Comparison of ENCODE assay signal across 1 cellular context in genomic region chr10:99329238-99329890, GRCh38.
TF ChIP-seq lines count a peak whose summit lies in the region.

TSS of gene CNNM1 (plus strand) at chr10:99329356. CDS start at chr10:99329388, 32 bp downstream.

TF ChIP-seq in HepG2, 621 proteins besides CTCF, POLR2A, EP300 and RAD21 (continued from another document and continues in another):
- no peak for TF ChIP-seq HMGXB3 (CRISPR knock-in tag; IDR thresholded peaks at IDR 0.05; ENCODE audit: borderline replicate concordance)
- TF ChIP-seq ZNF781 (CRISPR knock-in tag; IDR thresholded peaks at IDR 0.05; ENCODE audit: borderline replicate concordance, not compliant biosample characterization), result peak; percentile 66
- peak; percentile 15; the same call in 1 of the 2 replicates for TF ChIP-seq ZNF234 (CRISPR knock-in tag; conservative IDR thresholded peaks at IDR 0.05)
- no peak for TF ChIP-seq ZNF713 (CRISPR knock-in tag; IDR thresholded peaks at IDR 0.05)
- peak; percentile 39; the same call in 1 of the 2 replicates for TF ChIP-seq TARDBP (CRISPR knock-in tag; IDR thresholded peaks at IDR 0.05)
- TF ChIP-seq ZBTB20 (CRISPR knock-in tag; IDR thresholded peaks at IDR 0.05; ENCODE audit: borderline replicate concordance, low read depth), result 0 out of 2 replicates have a peak, but pooled peaks have one; percentile 35
- no peak for TF ChIP-seq ZNF761 (CRISPR knock-in tag; conservative IDR thresholded peaks at IDR 0.05)
- no peak for TF ChIP-seq PAX8 (CRISPR knock-in tag; IDR thresholded peaks at IDR 0.05; ENCODE audit: borderline replicate concordance)
- no peak for TF ChIP-seq ZNF3 (CRISPR knock-in tag; IDR thresholded peaks at IDR 0.05)
- peak; percentile 67 for TF ChIP-seq ZNF780A (CRISPR knock-in tag; IDR thresholded peaks at IDR 0.05)
- peak; percentile 43; the same call in 1 of the 2 replicates for TF ChIP-seq ZNF672 (CRISPR knock-in tag; IDR thresholded peaks at IDR 0.05)
- peak; percentile 81; the same call in 1 of the 2 replicates for TF ChIP-seq ZNF331 (CRISPR knock-in tag; IDR thresholded peaks at IDR 0.05)
- 0 out of 2 replicates have a peak, but pooled peaks have one; percentile 35 for TF ChIP-seq JUN (CRISPR knock-in tag; IDR thresholded peaks at IDR 0.05)
- no peak for TF ChIP-seq NFE2 (CRISPR knock-in tag; IDR thresholded peaks at IDR 0.05)
- TF ChIP-seq MBNL3 (CRISPR knock-in tag; conservative IDR thresholded peaks at IDR 0.05), result no peak
- TF ChIP-seq SNAPC5 (CRISPR knock-in tag; IDR thresholded peaks at IDR 0.05; ENCODE audit: borderline replicate concordance), result no peak
- no peak; the same call in 1 of the 2 replicates for TF ChIP-seq ZBTB7B (CRISPR knock-in tag; IDR thresholded peaks at IDR 0.05)
- TF ChIP-seq SOX5 (CRISPR knock-in tag; IDR thresholded peaks at IDR 0.05; ENCODE audit: borderline replicate concordance), result peak; percentile 13; the same call in 1 of the 2 replicates
- peak; percentile 50; the same call in 1 of the 2 replicates for TF ChIP-seq ZMYM3 (CRISPR knock-in tag; IDR thresholded peaks at IDR 0.05)
- TF ChIP-seq, protein P1, sequence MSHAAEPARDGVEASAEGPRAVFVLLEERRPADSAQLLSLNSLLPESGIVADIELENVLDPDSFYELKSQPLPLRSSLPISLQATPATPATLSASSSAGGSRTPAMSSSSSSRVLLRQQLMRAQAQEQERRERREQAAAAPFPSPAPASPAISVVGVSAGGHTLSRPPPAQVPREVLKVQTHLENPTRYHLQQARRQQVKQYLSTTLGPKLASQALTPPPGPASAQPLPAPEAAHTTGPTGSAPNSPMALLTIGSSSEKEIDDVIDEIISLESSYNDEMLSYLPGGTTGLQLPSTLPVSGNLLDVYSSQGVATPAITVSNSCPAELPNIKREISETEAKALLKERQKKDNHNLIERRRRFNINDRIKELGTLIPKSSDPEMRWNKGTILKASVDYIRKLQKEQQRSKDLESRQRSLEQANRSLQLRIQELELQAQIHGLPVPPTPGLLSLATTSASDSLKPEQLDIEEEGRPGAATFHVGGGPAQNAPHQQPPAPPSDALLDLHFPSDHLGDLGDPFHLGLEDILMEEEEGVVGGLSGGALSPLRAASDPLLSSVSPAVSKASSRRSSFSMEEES (CRISPR knock-in tag; IDR thresholded peaks at IDR 0.05), result peak; percentile 70
- TF ChIP-seq CBX1 (IDR thresholded peaks at IDR 0.05; ENCODE audit: low read depth), result no peak
- TF ChIP-seq ZNF333 (CRISPR knock-in tag; IDR thresholded peaks at IDR 0.05; ENCODE audit: borderline replicate concordance), result no peak; the same call in 1 of the 2 replicates
- TF ChIP-seq RARA (CRISPR knock-in tag; IDR thresholded peaks at IDR 0.05), result no peak
- TF ChIP-seq, protein P2, sequence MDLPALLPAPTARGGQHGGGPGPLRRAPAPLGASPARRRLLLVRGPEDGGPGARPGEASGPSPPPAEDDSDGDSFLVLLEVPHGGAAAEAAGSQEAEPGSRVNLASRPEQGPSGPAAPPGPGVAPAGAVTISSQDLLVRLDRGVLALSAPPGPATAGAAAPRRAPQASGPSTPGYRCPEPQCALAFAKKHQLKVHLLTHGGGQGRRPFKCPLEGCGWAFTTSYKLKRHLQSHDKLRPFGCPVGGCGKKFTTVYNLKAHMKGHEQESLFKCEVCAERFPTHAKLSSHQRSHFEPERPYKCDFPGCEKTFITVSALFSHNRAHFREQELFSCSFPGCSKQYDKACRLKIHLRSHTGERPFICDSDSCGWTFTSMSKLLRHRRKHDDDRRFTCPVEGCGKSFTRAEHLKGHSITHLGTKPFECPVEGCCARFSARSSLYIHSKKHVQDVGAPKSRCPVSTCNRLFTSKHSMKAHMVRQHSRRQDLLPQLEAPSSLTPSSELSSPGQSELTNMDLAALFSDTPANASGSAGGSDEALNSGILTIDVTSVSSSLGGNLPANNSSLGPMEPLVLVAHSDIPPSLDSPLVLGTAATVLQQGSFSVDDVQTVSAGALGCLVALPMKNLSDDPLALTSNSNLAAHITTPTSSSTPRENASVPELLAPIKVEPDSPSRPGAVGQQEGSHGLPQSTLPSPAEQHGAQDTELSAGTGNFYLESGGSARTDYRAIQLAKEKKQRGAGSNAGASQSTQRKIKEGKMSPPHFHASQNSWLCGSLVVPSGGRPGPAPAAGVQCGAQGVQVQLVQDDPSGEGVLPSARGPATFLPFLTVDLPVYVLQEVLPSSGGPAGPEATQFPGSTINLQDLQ (CRISPR knock-in tag; IDR thresholded peaks at IDR 0.05), result no peak
- peak; percentile 82 for TF ChIP-seq GABPB1 (CRISPR knock-in tag; IDR thresholded peaks at IDR 0.05)
- peak; percentile 72 for TF ChIP-seq ZNF451 (CRISPR knock-in tag; IDR thresholded peaks at IDR 0.05)
- peak; percentile 36; the same call in 1 of the 2 replicates for TF ChIP-seq ZNF296 (CRISPR knock-in tag; conservative IDR thresholded peaks at IDR 0.05)
- TF ChIP-seq SIX4 (CRISPR knock-in tag; IDR thresholded peaks at IDR 0.05), result no peak
- TF ChIP-seq PRDM15 (CRISPR knock-in tag; IDR thresholded peaks at IDR 0.05), result no peak; the same call in 1 of the 2 replicates
- TF ChIP-seq ZFP1 (CRISPR knock-in tag; IDR thresholded peaks at IDR 0.05), result no peak
- peak; percentile 67 for TF ChIP-seq NR0B2 (CRISPR knock-in tag; IDR thresholded peaks at IDR 0.05)
- TF ChIP-seq, protein P3, sequence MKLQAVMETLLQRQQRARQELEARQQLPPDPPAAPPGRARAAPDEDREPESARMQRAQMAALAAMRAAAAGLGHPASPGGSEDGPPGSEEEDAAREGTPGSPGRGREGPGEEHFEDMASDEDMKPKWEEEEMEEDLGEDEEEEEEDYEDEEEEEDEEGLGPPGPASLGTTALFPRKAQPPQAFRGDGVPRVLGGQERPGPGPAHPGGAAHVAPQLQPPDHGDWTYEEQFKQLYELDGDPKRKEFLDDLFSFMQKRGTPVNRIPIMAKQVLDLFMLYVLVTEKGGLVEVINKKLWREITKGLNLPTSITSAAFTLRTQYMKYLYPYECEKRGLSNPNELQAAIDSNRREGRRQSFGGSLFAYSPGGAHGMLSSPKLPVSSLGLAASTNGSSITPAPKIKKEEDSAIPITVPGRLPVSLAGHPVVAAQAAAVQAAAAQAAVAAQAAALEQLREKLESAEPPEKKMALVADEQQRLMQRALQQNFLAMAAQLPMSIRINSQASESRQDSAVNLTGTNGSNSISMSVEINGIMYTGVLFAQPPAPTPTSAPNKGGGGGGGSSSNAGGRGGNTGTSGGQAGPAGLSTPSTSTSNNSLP (IDR thresholded peaks at IDR 0.05; ENCODE audit: low read depth, low read length), result no peak
- TF ChIP-seq TBP (CRISPR knock-in tag; IDR thresholded peaks at IDR 0.05), result no peak
- no peak for TF ChIP-seq SRSF1 (optimal IDR thresholded peaks at IDR 0.05; ENCODE audit: low read depth, low read length)
- TF ChIP-seq MTF1 (CRISPR knock-in tag; IDR thresholded peaks at IDR 0.05), result no peak
- TF ChIP-seq ZNF260 (CRISPR knock-in tag; IDR thresholded peaks at IDR 0.05; ENCODE audit: borderline replicate concordance, low read depth), result no peak
- no peak for TF ChIP-seq RELA (CRISPR knock-in tag; IDR thresholded peaks at IDR 0.05)
- no peak for TF ChIP-seq KLF9 (CRISPR knock-in tag; IDR thresholded peaks at IDR 0.05; ENCODE audit: low read depth)
- TF ChIP-seq MED8 (CRISPR knock-in tag; IDR thresholded peaks at IDR 0.05; ENCODE audit: insufficient replicate concordance), result no peak
- TF ChIP-seq, protein P4, sequence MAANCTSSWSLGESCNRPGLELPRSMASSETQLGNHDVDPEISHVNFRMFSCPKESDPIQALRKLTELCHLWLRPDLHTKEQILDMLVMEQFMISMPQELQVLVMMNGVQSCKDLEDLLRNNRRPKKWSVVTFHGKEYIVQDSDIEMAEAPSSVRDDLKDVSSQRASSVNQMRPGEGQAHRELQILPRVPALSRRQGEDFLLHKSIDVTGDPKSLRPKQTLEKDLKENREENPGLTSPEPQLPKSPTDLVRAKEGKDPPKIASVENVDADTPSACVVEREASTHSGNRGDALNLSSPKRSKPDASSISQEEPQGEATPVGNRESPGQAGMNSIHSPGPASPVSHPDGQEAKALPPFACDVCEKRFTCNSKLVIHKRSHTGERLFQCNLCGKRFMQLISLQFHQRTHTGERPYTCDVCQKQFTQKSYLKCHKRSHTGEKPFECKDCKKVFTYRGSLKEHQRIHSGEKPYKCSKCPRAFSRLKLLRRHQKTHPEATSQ (CRISPR knock-in tag; IDR thresholded peaks at IDR 0.05; ENCODE audit: borderline replicate concordance), result peak; percentile 47; the same call in 1 of the 2 replicates
- TF ChIP-seq JUND (CRISPR knock-in tag; IDR thresholded peaks at IDR 0.05), result no peak
- TF ChIP-seq ELK4 (CRISPR knock-in tag; IDR thresholded peaks at IDR 0.05; ENCODE audit: borderline replicate concordance), result no peak
